1 cellular context compared by ENCODE assay signal in the genomic region with DNA sequence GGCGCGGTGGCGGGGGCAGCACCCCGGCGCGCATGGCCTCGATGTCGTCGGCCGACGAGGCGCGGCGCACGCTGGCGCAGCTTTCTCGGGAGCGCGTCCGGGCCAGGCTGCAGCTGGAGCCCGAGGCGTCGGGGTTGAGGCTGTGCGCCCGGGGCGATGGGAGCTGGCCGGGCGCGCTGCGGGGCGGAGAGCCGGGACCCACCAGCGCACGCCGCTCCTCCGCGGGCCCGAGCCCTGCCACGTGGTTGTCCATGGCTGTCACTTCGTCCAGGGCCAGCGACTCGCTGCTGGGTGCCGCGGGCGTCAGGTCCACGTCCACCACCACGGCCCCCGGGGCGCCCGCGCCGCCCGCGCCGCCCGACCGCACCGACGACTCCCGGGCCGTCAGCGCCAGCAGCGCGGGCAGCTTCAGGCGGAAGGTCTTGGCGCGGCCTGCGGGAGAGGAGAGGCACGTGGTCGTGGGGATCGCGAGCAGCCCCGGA.
A peak's percentile ranks its signal among the peaks of the same experiment; 100 is the strongest.
TF ChIP-seq lines count a peak whose summit lies in the region.

No MANE protein-coding gene starts in this region.

TF ChIP-seq in H1, 55 proteins besides CTCF, POLR2A, EP300 and RAD21:
- TF ChIP-seq, protein P1, sequence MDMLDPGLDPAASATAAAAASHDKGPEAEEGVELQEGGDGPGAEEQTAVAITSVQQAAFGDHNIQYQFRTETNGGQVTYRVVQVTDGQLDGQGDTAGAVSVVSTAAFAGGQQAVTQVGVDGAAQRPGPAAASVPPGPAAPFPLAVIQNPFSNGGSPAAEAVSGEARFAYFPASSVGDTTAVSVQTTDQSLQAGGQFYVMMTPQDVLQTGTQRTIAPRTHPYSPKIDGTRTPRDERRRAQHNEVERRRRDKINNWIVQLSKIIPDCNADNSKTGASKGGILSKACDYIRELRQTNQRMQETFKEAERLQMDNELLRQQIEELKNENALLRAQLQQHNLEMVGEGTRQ (IDR thresholded peaks at IDR 0.05; ENCODE audit: low read length), result no peak
- no peak for TF ChIP-seq SP4 (IDR thresholded peaks at IDR 0.05; ENCODE audit: low read length)
- TF ChIP-seq TEAD4 (IDR thresholded peaks at IDR 0.05; ENCODE audit: low read depth, low read length), result no peak
- no peak for TF ChIP-seq TAF1 (IDR thresholded peaks at IDR 0.05; ENCODE audit: low read depth, low read length)
- no peak for TF ChIP-seq CBX8 (IDR thresholded peaks at IDR 0.05; ENCODE audit: borderline replicate concordance, low read depth, low read length)
- TF ChIP-seq HDAC6 (IDR thresholded peaks at IDR 0.05; ENCODE audit: low read depth, low read length), result no peak
- TF ChIP-seq CTBP2 (IDR thresholded peaks at IDR 0.05; ENCODE audit: borderline replicate concordance, insufficient read depth, insufficient read length, low read length), result no peak
- TF ChIP-seq RXRA (IDR thresholded peaks at IDR 0.05; ENCODE audit: insufficient read depth, low read depth, low read length), result no peak
- TF ChIP-seq, protein P2, sequence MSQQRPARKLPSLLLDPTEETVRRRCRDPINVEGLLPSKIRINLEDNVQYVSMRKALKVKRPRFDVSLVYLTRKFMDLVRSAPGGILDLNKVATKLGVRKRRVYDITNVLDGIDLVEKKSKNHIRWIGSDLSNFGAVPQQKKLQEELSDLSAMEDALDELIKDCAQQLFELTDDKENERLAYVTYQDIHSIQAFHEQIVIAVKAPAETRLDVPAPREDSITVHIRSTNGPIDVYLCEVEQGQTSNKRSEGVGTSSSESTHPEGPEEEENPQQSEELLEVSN (IDR thresholded peaks at IDR 0.05), result peak; percentile 66
- TF ChIP-seq SUZ12 (IDR thresholded peaks at IDR 0.05; ENCODE audit: low read length), result no peak
- no peak for TF ChIP-seq BCL11A (IDR thresholded peaks at IDR 0.05; ENCODE audit: low read depth in 2 of 2, low read length in 2 of 2)
- TF ChIP-seq, protein P3, sequence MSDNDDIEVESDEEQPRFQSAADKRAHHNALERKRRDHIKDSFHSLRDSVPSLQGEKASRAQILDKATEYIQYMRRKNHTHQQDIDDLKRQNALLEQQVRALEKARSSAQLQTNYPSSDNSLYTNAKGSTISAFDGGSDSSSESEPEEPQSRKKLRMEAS (IDR thresholded peaks at IDR 0.05), result peak; percentile 71
- no peak for TF ChIP-seq NANOG (IDR thresholded peaks at IDR 0.05; ENCODE audit: insufficient read depth, low read depth, low read length, poor library complexity, severe bottlenecking)
- peak; percentile 71 for TF ChIP-seq GABPA (IDR thresholded peaks at IDR 0.05; ENCODE audit: borderline replicate concordance, insufficient read depth, low read length)
- TF ChIP-seq PHF8 (conservative IDR thresholded peaks at IDR 0.05; ENCODE audit: low read depth, low read length), result no peak
- TF ChIP-seq CBX5 (IDR thresholded peaks at IDR 0.05; ENCODE audit: low read depth, low read length), result no peak
- no peak for TF ChIP-seq EGR1 (IDR thresholded peaks at IDR 0.05; ENCODE audit: borderline replicate concordance, low read depth, low read length)
